In the genomic region with DNA sequence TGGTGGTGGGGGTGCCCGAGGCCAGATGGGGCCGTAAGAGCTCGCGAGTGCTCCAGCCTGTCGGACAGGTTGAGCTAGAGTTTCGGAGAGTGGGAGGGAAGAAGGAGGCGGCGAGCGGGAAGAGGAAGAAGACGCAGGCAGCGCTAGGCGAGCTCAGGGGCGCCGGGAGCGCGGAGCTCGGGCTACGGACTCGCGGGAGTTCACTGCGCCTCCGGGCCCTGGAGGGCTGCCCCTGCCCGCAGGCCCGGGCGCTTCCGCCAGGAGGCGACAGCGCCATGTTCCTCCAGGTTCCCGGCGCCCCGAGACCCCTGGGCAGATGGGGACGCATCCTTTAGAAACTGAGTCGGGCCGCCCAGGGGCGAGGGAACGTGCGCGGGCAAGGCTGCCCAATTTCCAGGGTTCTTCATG, we compare ENCODE assay signal across 8 cellular contexts. TPM values are rescaled to one million over a fixed set of nuclear protein-coding genes. Genes with fewer than 3 reads are reported as not detected.
DNase-seq lines count a peak whose midpoint lies in the region; ATAC-seq and TF ChIP-seq lines count a peak whose summit lies in the region.

No MANE protein-coding gene starts in this region.

- H3K36me3 Mint-ChIP-seq in MCF 10A (ENCODE audit: insufficient read depth, unreplicated experiment), result peaks cover 26% of the 10 kb centered on the region
- no peaks in the 10 kb centered on the region for H3K36me3 Mint-ChIP-seq in natural killer cell treated with Interleukin-12 subunit alpha and Interleukin-12 subunit beta and Interleukin-15 and Interleukin-18, amount 100 ng/mL, for 72 hours

- no peaks in the 10 kb centered on the region; the same call in none of the 2 replicates for H3K27me3 ChIP-seq in GM06990 (replicated peaks; ENCODE audit: control insufficient read depth, insufficient read depth, low read length)
- peaks cover 0 to 68% (median 36%) of the 10 kb centered on the region in 4 donors for H3K27me3 ChIP-seq in upper lobe of left lung

- 1 to 3% methylated on average over 20 to 27 of the region's 38 CpGs for WGBS in upper lobe of left lung, 2 donors

- H3K36me3 ChIP-seq in GM06990 (ENCODE audit: control insufficient read depth, insufficient read depth, low read length) (no peaks in the 10 kb centered on the region), upper lobe of left lung (no peaks in the 10 kb centered on the region)

- POLR2A ChIA-PET in MCF 10A (lab: Yijun Ruan, JAX), result interaction anchor here (0.6 to 4.5 kb wide), 30 partner anchors 11 to 431 kb away, joined by 3 to 71 read pairs (median 4); a partner anchor contains a TSS

- no peak overlapping the region for H3K4me3 ChIP-seq in GM06990 (replicated peaks; ENCODE audit: low read depth, low read length)
- H3K4me3 ChIP-seq in upper lobe of left lung, result peak overlapping the region; percentile 28 to 58 (median 54)

- peak overlapping the region in 3 of 4 donors; percentile 64 to 83 (median 74) for H3K27ac ChIP-seq in upper lobe of left lung

- peak overlapping the region; percentile 90 for H3K4me3 Mint-ChIP-seq in MCF 10A (ENCODE audit: unreplicated experiment)
- H3K4me3 Mint-ChIP-seq in natural killer cell treated with Interleukin-12 subunit alpha and Interleukin-12 subunit beta and Interleukin-15 and Interleukin-18, amount 100 ng/mL, for 72 hours, result no peak overlapping the region

- no peaks in the 10 kb centered on the region for H3K9me3 Mint-ChIP-seq in MCF 10A (ENCODE audit: unreplicated experiment)
- H3K9me3 Mint-ChIP-seq in natural killer cell treated with Interleukin-12 subunit alpha and Interleukin-12 subunit beta and Interleukin-15 and Interleukin-18, amount 100 ng/mL, for 72 hours, result no peaks in the 10 kb centered on the region

- peaks cover 30 to 70% (median 35%) of the 10 kb centered on the region in 4 donors for H3K4me1 ChIP-seq in upper lobe of left lung

- H3K27ac Mint-ChIP-seq in MCF 10A (ENCODE audit: low read depth, unreplicated experiment), result peak overlapping the region; percentile 85
- no peak overlapping the region for H3K27ac Mint-ChIP-seq in natural killer cell treated with Interleukin-12 subunit alpha and Interleukin-12 subunit beta and Interleukin-15 and Interleukin-18, amount 100 ng/mL, for 72 hours

- peaks cover 33% of the 10 kb centered on the region for H3K4me1 Mint-ChIP-seq in MCF 10A (ENCODE audit: insufficient read depth, unreplicated experiment)
- H3K4me1 Mint-ChIP-seq in natural killer cell treated with Interleukin-12 subunit alpha and Interleukin-12 subunit beta and Interleukin-15 and Interleukin-18, amount 100 ng/mL, for 72 hours (ENCODE audit: low read depth in 2 of 2), result peaks cover 0 to 2% of the 10 kb centered on the region in 2 donors

- no TSS peak for BruUV-seq in MCF 10A (replicated peaks; lab: Mats Ljungman, UMichigan)

- TF ChIP-seq EP300 in upper lobe of left lung (IDR thresholded peaks at IDR 0.05), result no peak

- peak in 1 of 4 donors; percentile 45 for TF ChIP-seq POLR2A in upper lobe of left lung (IDR thresholded peaks at IDR 0.05)

- no peaks in the 10 kb centered on the region for H3K9me3 ChIP-seq in upper lobe of left lung

- DNase-seq in GM06990 (ENCODE audit: extremely low read depth, insufficient read length), result peak; percentile 51
- peak; percentile 57 for DNase-seq in NCI-H1048 (lab: John Stamatoyannopoulos, UW)
- peak; percentile 88 for DNase-seq in MCF 10A (ENCODE audit: unreplicated experiment)
- DNase-seq in kidney tubule cell (ENCODE audit: low spot score), result peak; percentile 63
- DNase-seq in upper lobe of left lung, result peak; percentile 85 to 91
- no peak for DNase-seq in natural killer cell treated with Interleukin-12 subunit alpha and Interleukin-12 subunit beta and Interleukin-15 and Interleukin-18, amount 100 ng/mL, for 72 hours (ENCODE audit: low spot score)
- DNase-seq in posterior vena cava (ENCODE audit: low spot score), result no peak
- no peak for DNase-seq in NCI-H146 treated with DMSO at 0.1 percent for 48 hours (lab: John Stamatoyannopoulos, UW; ENCODE audit: unreplicated experiment)

- H3K27me3 Mint-ChIP-seq in MCF 10A (ENCODE audit: insufficient read depth, unreplicated experiment), result no peaks in the 10 kb centered on the region
- peaks cover 31 to 37% of the 10 kb centered on the region in 2 donors for H3K27me3 Mint-ChIP-seq in natural killer cell treated with Interleukin-12 subunit alpha and Interleukin-12 subunit beta and Interleukin-15 and Interleukin-18, amount 100 ng/mL, for 72 hours

- CTCF ChIA-PET in MCF 10A (lab: Yijun Ruan, JAX), result interaction anchor here (0.5 to 8.5 kb wide), 58 partner anchors 8 to 925 kb away, joined by 3 to 121 read pairs (median 4); no protein-coding TSS in a partner anchor

- intact Hi-C loops in MCF 10A (cut with micrococcal nuclease) (loop anchor here (1.0 to 10.0 kb wide), 8 partner anchors 85 to 450 kb away; no protein-coding TSS in a partner anchor), posterior vena cava (cut with DNase I) (no loop called here)

- ATAC-seq in upper lobe of left lung (ENCODE audit: low FRiP score in 2 of 2), result peak; percentile 60 to 91
- ATAC-seq in natural killer cell treated with Interleukin-12 subunit alpha and Interleukin-12 subunit beta and Interleukin-15 and Interleukin-18, amount 100 ng/mL, for 72 hours, result no peak

- TF ChIP-seq CTCF in GM06990 (IDR thresholded peaks at IDR 0.05; ENCODE audit: insufficient read depth, low read length, poor library complexity, severe bottlenecking), result no peak
- TF ChIP-seq CTCF in MCF 10A (IDR thresholded peaks at IDR 0.05; ENCODE audit: unreplicated experiment), result peak; percentile 93
- peak; percentile 20 to 73 (median 62) for TF ChIP-seq CTCF in upper lobe of left lung (IDR thresholded peaks at IDR 0.05)

RNA-seq across cellular contexts. Expression of a gene that starts 1.0 kb away (rescaled TPM):
- total RNA-seq in MCF 10A (2022), result 13.2 and 14.9 TPM in 2 replicates
- total RNA-seq in upper lobe of left lung, result 1 to 10 TPM; 3.0 to 9.4 (median 5.4) TPM
- total RNA-seq in natural killer cell treated with Interleukin-12 subunit alpha and Interleukin-12 subunit beta and Interleukin-15 and Interleukin-18, amount 100 ng/mL, for 72 hours, result not detected
- total RNA-seq in posterior vena cava, result under 1 TPM; 0.23 to 0.38 TPM

Comparison
In these comparisons a context has a peak if more than half of its experiments do, and no peak if none do; other contexts are left out.
1. DNase-seq: peak in GM06990 (single experiment), NCI-H1048 (single experiment), MCF 10A (single experiment), kidney tubule cell (single experiment) and upper lobe of left lung (2 of 2); none in natural killer cell treated with Interleukin-12 subunit alpha and Interleukin-12 subunit beta and Interleukin-15 and Interleukin-18, amount 100 ng/mL, for 72 hours (single experiment), posterior vena cava (single experiment) and NCI-H146 treated with DMSO at 0.1 percent for 48 hours (single experiment).
2. ATAC-seq: peak in upper lobe of left lung (2 of 2); none in natural killer cell treated with Interleukin-12 subunit alpha and Interleukin-12 subunit beta and Interleukin-15 and Interleukin-18, amount 100 ng/mL, for 72 hours (0 of 2).